In the genomic region with DNA sequence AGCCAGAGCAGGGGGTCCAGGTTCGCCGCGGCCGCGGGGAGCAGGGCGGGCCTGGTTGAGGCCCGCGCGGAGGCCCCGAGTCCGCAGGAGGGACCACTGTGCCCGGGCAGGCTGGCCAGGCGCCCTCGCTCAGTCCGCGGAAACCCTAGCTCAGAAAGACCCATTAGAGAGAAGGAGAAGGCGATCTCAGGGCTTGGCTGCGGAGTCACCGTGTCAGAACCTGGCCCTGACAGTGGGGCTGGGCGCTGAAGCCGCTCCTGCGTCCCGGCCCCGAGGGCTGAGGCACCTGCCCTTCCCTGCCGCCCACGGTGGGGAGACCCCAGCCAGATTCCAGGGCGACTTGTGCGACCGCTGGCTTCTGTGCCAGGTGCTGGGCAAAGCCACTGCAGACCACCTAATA, we compare ENCODE assay signal across 24 cellular contexts. TPM values are rescaled to one million over a fixed set of nuclear protein-coding genes. Genes with fewer than 3 reads are reported as not detected.
"Had no signal": no experiment of that assay in that cellular context is flagged by ENCODE, and none has a peak within 500 bp of the region (broad histone marks: within the 10 kb centered on the region; RNA-seq: fewer than 3 reads in every experiment).

No MANE protein-coding gene starts in this region.

- H3K27ac Mint-ChIP-seq: naive thymus-derived CD4-positive, alpha-beta T cell; natural killer cell treated with Interleukin-12 subunit alpha and Interleukin-12 subunit beta and Interleukin-15 and Interleukin-18, amount 100 ng/mL, for 72 hours; stimulated activated naive B cell treated with anti-CD40 and anti-IgM and Interleukin-4, amounts not matched to agents 10 μg/mL and 1 μg/mL and 100 μg/mL, for 72 hours had no signal

- H3K36me3 Mint-ChIP-seq: naive thymus-derived CD4-positive, alpha-beta T cell; natural killer cell treated with Interleukin-12 subunit alpha and Interleukin-12 subunit beta and Interleukin-15 and Interleukin-18, amount 100 ng/mL, for 72 hours; stimulated activated naive B cell treated with anti-CD40 and anti-IgM and Interleukin-4, amounts not matched to agents 10 μg/mL and 1 μg/mL and 100 μg/mL, for 72 hours had no signal

- H3K4me2 ChIP-seq: hepatocyte had no signal

- H3K27me3 ChIP-seq: hepatocyte, pancreas, right lobe of liver, upper lobe of right lung had no signal

- H3K9me3 ChIP-seq: heart right ventricle, left ventricle myocardium inferior, mucosa of descending colon, pancreas, prostate gland, right lobe of liver, stomach, thoracic aorta, tibial artery, upper lobe of right lung had no signal

- ATAC-seq: mucosa of descending colon; naive thymus-derived CD4-positive, alpha-beta T cell; natural killer cell treated with Interleukin-12 subunit alpha and Interleukin-12 subunit beta and Interleukin-15 and Interleukin-18, amount 100 ng/mL, for 72 hours; pancreas; stimulated activated naive B cell treated with anti-CD40 and anti-IgM and Interleukin-4, amounts not matched to agents 10 μg/mL and 1 μg/mL and 100 μg/mL, for 72 hours; stimulated activated naive CD8-positive, alpha-beta T cell treated with anti-CD3 and anti-CD28 coated beads, Interleukin-15, Interleukin-2, amounts not matched to agents 100 U/mL and 50 U/mL, for 24 hours; upper lobe of right lung had no signal

- H3K4me3 ChIP-seq: heart right ventricle, hepatocyte, left ventricle myocardium inferior, lung, mucosa of descending colon, pancreas, prostate gland, right lobe of liver, skin epidermis, stomach, tibial artery, upper lobe of right lung had no signal

- H3K27ac ChIP-seq: heart right ventricle, hepatocyte, left ventricle myocardium inferior, pancreas, prostate gland, right lobe of liver, skin epidermis, stomach, thoracic aorta, tibial artery, upper lobe of right lung had no signal

- H3K36me3 ChIP-seq: heart right ventricle, left ventricle myocardium inferior, pancreas, prostate gland, right lobe of liver, stomach, thoracic aorta, tibial artery, upper lobe of right lung had no signal

- H2AFZ ChIP-seq: hepatocyte had no signal

- H3K4me1 ChIP-seq: heart right ventricle, left ventricle myocardium inferior, pancreas, prostate gland, right lobe of liver, stomach, tibial artery, upper lobe of right lung had no signal

- DNase-seq: heart right ventricle; islet precursor cell; left ventricle myocardium inferior; midbrain; mucosa of descending colon; naive thymus-derived CD4-positive, alpha-beta T cell; pancreas; right lobe of liver; stimulated activated CD4-positive, alpha-beta T cell treated with anti-CD3 and anti-CD28 coated beads, Interleukin-12 subunit alpha, Interleukin-12 subunit beta, amount 100 ng/mL, for 4 hours; stimulated activated CD4-positive, alpha-beta T cell treated with anti-CD3 and anti-CD28 coated beads, Interleukin-15, amount 100 ng/mL, for 24 hours; stimulated activated CD4-positive, alpha-beta T cell treated with anti-CD3 and anti-CD28 coated beads, Interleukin-2, amount 100 ng/mL, for 24 hours; stimulated activated CD4-positive, alpha-beta T cell treated with anti-CD3 and anti-CD28 coated beads, Interleukin-4, amount 100 ng/mL, for 1 hour; stimulated activated naive B cell treated with anti-CD40 and anti-IgM and Interleukin-4, amounts not matched to agents 10 μg/mL and 1 μg/mL and 100 μg/mL, for 72 hours; stimulated activated naive CD8-positive, alpha-beta T cell treated with anti-CD3 and anti-CD28 coated beads, Interleukin-15, Interleukin-2, amounts not matched to agents 100 U/mL and 50 U/mL, for 24 hours; stomach; tibial artery; trophoblast cell; upper lobe of right lung had no signal

- H3K4me1 Mint-ChIP-seq: stimulated activated naive B cell treated with anti-CD40 and anti-IgM and Interleukin-4, amounts not matched to agents 10 μg/mL and 1 μg/mL and 100 μg/mL, for 72 hours had no signal

- H3K4me3 Mint-ChIP-seq: naive thymus-derived CD4-positive, alpha-beta T cell; natural killer cell treated with Interleukin-12 subunit alpha and Interleukin-12 subunit beta and Interleukin-15 and Interleukin-18, amount 100 ng/mL, for 72 hours; stimulated activated naive B cell treated with anti-CD40 and anti-IgM and Interleukin-4, amounts not matched to agents 10 μg/mL and 1 μg/mL and 100 μg/mL, for 72 hours had no signal

RNA-seq across cellular contexts. Expression of a gene that starts 14.2 kb away (rescaled TPM):
- total RNA-seq: natural killer cell treated with Interleukin-12 subunit alpha and Interleukin-12 subunit beta and Interleukin-15 and Interleukin-18, amount 100 ng/mL, for 72 hours had no signal
- polyA plus RNA-seq: naive thymus-derived CD4-positive, alpha-beta T cell had no signal
